In genomic region chr6:130020892-130021483, GRCh38 we compare ENCODE assay signal across 8 cellular contexts. TPM values are rescaled to one million over a fixed set of nuclear protein-coding genes. Genes with fewer than 3 reads are reported as not detected.
DNase-seq lines count a peak whose midpoint lies in the region; ATAC-seq and TF ChIP-seq lines count a peak whose summit lies in the region.

No MANE protein-coding gene starts in this region.

- H3K27ac ChIP-seq in GM23248 = peak overlapping the region; percentile 62
- H3K27ac ChIP-seq in KOPT-K1 (ENCODE audit: low read depth, low read length, poor library complexity, severe bottlenecking) = peak overlapping the region; percentile 46
- peak overlapping the region; percentile 59 to 87 (median 82) for H3K27ac ChIP-seq in gastroesophageal sphincter
- H3K27ac ChIP-seq in neutrophil = peak overlapping the region; percentile 81
- peak overlapping the region; percentile 38 for H3K27ac ChIP-seq in substantia nigra (ENCODE audit: low read depth, low read length, poor library complexity, severe bottlenecking)

- H3F3A ChIP-seq in GM23248 (ENCODE audit: insufficient read depth) = peaks cover 14% of the 10 kb centered on the region

- no peaks in the 10 kb centered on the region for H3K9me2 ChIP-seq in GM23248 (ENCODE audit: insufficient read depth)

- peak; percentile 44 to 85 (median 81) for TF ChIP-seq CTCF in gastroesophageal sphincter (IDR thresholded peaks at IDR 0.05)
- TF ChIP-seq CTCF in neutrophil (IDR thresholded peaks at IDR 0.05) = peak; percentile 68

- no peaks in the 10 kb centered on the region for H3K27me3 ChIP-seq in GM23248 (replicated peaks; ENCODE audit: insufficient read depth)
- H3K27me3 ChIP-seq in gastroesophageal sphincter = no peaks in the 10 kb centered on the region
- H3K27me3 ChIP-seq in neutrophil = no peaks in the 10 kb centered on the region

- DNase-seq in ELF-1 (ENCODE audit: low read depth, low spot score) (peak; percentile 80), GM23248 (peak; percentile 97), SIG-M5 (lab: John Stamatoyannopoulos, UW) (peak; percentile 34), substantia nigra (lab: John Stamatoyannopoulos, UW) (peak in 45 of 49 donors; percentile 13 to 82 (median 64))
- peak; percentile 80 for DNase-seq in activated naive CD4-positive, alpha-beta T cell treated with Interleukin-2 at 50 U/mL for 16 hours

- peak overlapping the region; percentile 71 for H3K9ac ChIP-seq in GM23248

- no peak for TF ChIP-seq POLR2A in gastroesophageal sphincter (IDR thresholded peaks at IDR 0.05)

- ATAC-seq in gastroesophageal sphincter = peak; percentile 76

- H3K4me3 ChIP-seq in GM23248 (peak overlapping the region; percentile 80), gastroesophageal sphincter (peak overlapping the region; percentile 79 to 82), neutrophil (ENCODE audit: low read depth in 1 of 2, low read length in 1 of 2) (peak overlapping the region; percentile 81 to 99)

- 0 out of 2 replicates have a peak, but pooled peaks cover 4% of the 10 kb centered on the region for H3K79me2 ChIP-seq in GM23248 (ENCODE audit: insufficient read depth)

- H3K36me3 ChIP-seq in GM23248 (ENCODE audit: low read depth) = no peaks in the 10 kb centered on the region
- peaks cover 5% of the 10 kb centered on the region; the same call in 1 of the 2 replicates for H3K36me3 ChIP-seq in KOPT-K1 (ENCODE audit: insufficient read depth, low read length)
- H3K36me3 ChIP-seq in gastroesophageal sphincter = no peaks in the 10 kb centered on the region
- H3K36me3 ChIP-seq in neutrophil = peaks cover 9% of the 10 kb centered on the region

- no peak for TF ChIP-seq EP300 in gastroesophageal sphincter (IDR thresholded peaks at IDR 0.05)

- no peaks in the 10 kb centered on the region for H4K20me1 ChIP-seq in GM23248 (ENCODE audit: insufficient read depth)

- WGBS in GM23248 (ENCODE audit: low coverage in 1 of 2, low lambda C conversion rate in 2 of 2, missing lambda C conversion rate in 2 of 2), 2 experiments = 1 to 2% methylated on average over 27 of the region's 27 CpGs
- 1 to 8% methylated on average over 5 to 22 of the region's 27 CpGs for WGBS in gastroesophageal sphincter (ENCODE audit: low coverage in 1 of 2), 2 donors

- peak overlapping the region; percentile 88 for H2AFZ ChIP-seq in GM23248

- in situ Hi-C loops in GM23248 (cut with MboI) = loop anchor here (10.0 kb wide), 2 partner anchors 426 to 526 kb away; no protein-coding TSS in a partner anchor

- peak overlapping the region; percentile 84 for H3K4me2 ChIP-seq in GM23248 (ENCODE audit: unreplicated experiment)

- H3K4me1 ChIP-seq in GM23248 (ENCODE audit: insufficient read depth) (peaks cover 3% of the 10 kb centered on the region; the same call in 1 of the 2 replicates), gastroesophageal sphincter (peaks cover 0 to 16% (median 0%) of the 10 kb centered on the region in 3 donors), neutrophil (ENCODE audit: control insufficient read depth in 1 of 2, insufficient read depth in 1 of 2, low read depth in 1 of 2, low read length in 1 of 2) (peaks cover 6 to 11% of the 10 kb centered on the region in 2 experiments)

- H3K9me3 ChIP-seq in GM23248 (ENCODE audit: low read depth) (no peaks in the 10 kb centered on the region), KOPT-K1 (ENCODE audit: insufficient read depth, low read length, poor library complexity, severe bottlenecking) (no peaks in the 10 kb centered on the region), gastroesophageal sphincter (no peaks in the 10 kb centered on the region), neutrophil (no peaks in the 10 kb centered on the region)

RNA-seq across cellular contexts. Expression of gene L3MBTL3, which starts 2.6 kb away (rescaled TPM):
- 4.3 and 21.8 TPM in 2 replicates for total RNA-seq in GM23248 (2014; rRNA removed; shearing (Covaris generic))
- 2.4 and 3.3 TPM in 2 replicates for polyA plus RNA-seq in GM23248 (2016; fragmentation: Nextera tagmentation; extraction: Ambion mirVana)
- total RNA-seq in gastroesophageal sphincter = 1 to 10 TPM; 3.6 to 6.3 (median 4.8) TPM

Comparison
In these comparisons a context has a peak if more than half of its experiments do, and no peak if none do; other contexts are left out.
1. Peak in every context shown above with its lines: DNase-seq, ATAC-seq, H3K4me3 ChIP-seq and H3K27ac ChIP-seq.
2. DNase-seq: peak in every context shown above with its lines; median percentile 97 in GM23248; 80 in ELF-1; 80 in activated naive CD4-positive, alpha-beta T cell treated with Interleukin-2 at 50 U/mL for 16 hours; 64 in substantia nigra; 34 in SIG-M5.